ENCODE assay signal across 31 cellular contexts in genomic region chr1:151867321-151867720, GRCh38. TPM values are rescaled to one million over a fixed set of nuclear protein-coding genes. Genes with fewer than 3 reads are reported as not detected.
DNase-seq lines count a peak whose midpoint lies in the region; ATAC-seq and TF ChIP-seq lines count a peak whose summit lies in the region.
"Had no signal": no experiment of that assay in that cellular context is flagged by ENCODE, and none has a peak within 500 bp of the region (broad histone marks: within the 10 kb centered on the region; RNA-seq: fewer than 3 reads in every experiment).

No MANE protein-coding gene starts in this region.

- H3K36me3 ChIP-seq in mammary epithelial cell (ENCODE audit: insufficient read depth, low read length) (no peaks in the 10 kb centered on the region), tibial nerve (no peaks in the 10 kb centered on the region)
- H3K36me3 ChIP-seq: BLaER1, brain microvascular endothelial cell, esophagus muscularis mucosa, neural progenitor cell had no signal

- no peak overlapping the region for H3K4me2 ChIP-seq in mammary epithelial cell (ENCODE audit: insufficient read depth, low read depth, low read length)
- H3K4me2 ChIP-seq: BLaER1, neural progenitor cell had no signal

- ATAC-seq in activated CD8-positive, alpha-beta memory T cell treated with anti-CD3 and anti-CD28 coated beads, Interleukin-2, amount 10 ng/mL, durations not matched to agents 7 days and 5 days, result no peak
- ATAC-seq: sciatic nerve had no signal

- peak overlapping the region; percentile 86 for H3K27ac Mint-ChIP-seq in MCF 10A (ENCODE audit: low read depth, unreplicated experiment)
- H3K27ac Mint-ChIP-seq in activated CD8-positive, alpha-beta memory T cell treated with anti-CD3 and anti-CD28 coated beads, Interleukin-2, amount 10 ng/mL, durations not matched to agents 7 days and 5 days, result no peak overlapping the region
- H3K27ac Mint-ChIP-seq: neural progenitor cell, type B pancreatic cell had no signal

- H3K27ac ChIP-seq in mammary epithelial cell (ENCODE audit: insufficient read depth, low read depth, low read length), result no peak overlapping the region
- no peak overlapping the region for H3K27ac ChIP-seq in tibial nerve
- H3K27ac ChIP-seq: BLaER1, esophagus muscularis mucosa, neural progenitor cell had no signal

- H3K4me1 ChIP-seq in mammary epithelial cell (ENCODE audit: insufficient read depth, low read length) (peaks cover 16% of the 10 kb centered on the region), tibial nerve (peaks cover 0 to 8% (median 3%) of the 10 kb centered on the region in 4 donors)
- H3K4me1 ChIP-seq: BLaER1, Caco-2 had no signal

- no peak overlapping the region for H3K4me3 ChIP-seq in mammary epithelial cell (replicated peaks in 1 of 3; ENCODE audit: insufficient read depth in 1 of 3, low read depth in 2 of 3, low read length in 3 of 3)
- H3K4me3 ChIP-seq in fibroblast of the aortic adventitia (ENCODE audit: low read depth, low read length), result no peak overlapping the region
- H3K4me3 ChIP-seq in tibial nerve, result no peak overlapping the region
- H3K4me3 ChIP-seq: BLaER1, esophagus muscularis mucosa, lung, neural progenitor cell had no signal

- dilution Hi-C loops in mammary epithelial cell (cut with HindIII; ENCODE audit: low sequenced_read_pairs), result no loop called here

- 67% methylated on average over 2 of the region's 2 CpGs for WGBS in mammary epithelial cell (ENCODE audit: low coverage, missing lambda C conversion rate)
- 44 to 49% methylated on average over 2 of the region's 2 CpGs for WGBS in tibial nerve, 2 donors

- no peak for TF ChIP-seq POLR2A in tibial nerve (IDR thresholded peaks at IDR 0.05)

- H3K9me3 ChIP-seq in mammary epithelial cell (replicated peaks; ENCODE audit: insufficient read depth, low read length) (no peaks in the 10 kb centered on the region), tibial nerve (no peaks in the 10 kb centered on the region)
- H3K9me3 ChIP-seq: BLaER1, Caco-2, esophagus muscularis mucosa had no signal

- peaks cover 6% of the 10 kb centered on the region for H3K9me3 Mint-ChIP-seq in MCF 10A (ENCODE audit: unreplicated experiment)
- no peaks in the 10 kb centered on the region for H3K9me3 Mint-ChIP-seq in activated CD8-positive, alpha-beta memory T cell treated with anti-CD3 and anti-CD28 coated beads, Interleukin-2, amount 10 ng/mL, durations not matched to agents 7 days and 5 days (ENCODE audit: low read depth)
- H3K9me3 Mint-ChIP-seq: activated T-cell treated with anti-CD3 and anti-CD28 coated beads, Interleukin-2, amount 50 U/mL, for 24 hours; neural progenitor cell; type B pancreatic cell had no signal

- no peak overlapping the region for H3K9ac ChIP-seq in mammary epithelial cell (ENCODE audit: insufficient read depth, low read length)
- H3K9ac ChIP-seq: BLaER1, neural progenitor cell had no signal

- H3K27me3 Mint-ChIP-seq in MCF 10A (ENCODE audit: insufficient read depth, unreplicated experiment), result no peaks in the 10 kb centered on the region
- H3K27me3 Mint-ChIP-seq in activated CD8-positive, alpha-beta memory T cell treated with anti-CD3 and anti-CD28 coated beads, Interleukin-2, amount 10 ng/mL, durations not matched to agents 7 days and 5 days, result peaks cover 5% of the 10 kb centered on the region
- H3K27me3 Mint-ChIP-seq: activated T-cell treated with anti-CD3 and anti-CD28 coated beads, Interleukin-2, amount 50 U/mL, for 24 hours had no signal

- no peaks in the 10 kb centered on the region for H4K20me1 ChIP-seq in mammary epithelial cell (ENCODE audit: insufficient read depth, low read length)
- H4K20me1 ChIP-seq: BLaER1 had no signal

- TF ChIP-seq EP300 in tibial nerve (IDR thresholded peaks at IDR 0.05), result no peak

- BruUV-seq in MCF 10A (replicated peaks; lab: Mats Ljungman, UMichigan), result no TSS peak
- no TSS peak for BruUV-seq in mammary epithelial cell (replicated peaks; lab: Mats Ljungman, UMichigan)

- intact Hi-C loops in MCF 10A (cut with micrococcal nuclease), result no loop called here
- intact Hi-C loops in mammary epithelial cell (cut with micrococcal nuclease), result loop anchor here (1.0 to 2.0 kb wide), 2 partner anchors 19 to 41 kb away; no protein-coding TSS in a partner anchor

- no peaks in the 10 kb centered on the region for H3K36me3 Mint-ChIP-seq in MCF 10A (ENCODE audit: insufficient read depth, unreplicated experiment)
- no peaks in the 10 kb centered on the region for H3K36me3 Mint-ChIP-seq in activated CD8-positive, alpha-beta memory T cell treated with anti-CD3 and anti-CD28 coated beads, Interleukin-2, amount 10 ng/mL, durations not matched to agents 7 days and 5 days
- H3K36me3 Mint-ChIP-seq: neural progenitor cell, type B pancreatic cell had no signal

- peaks cover 21% of the 10 kb centered on the region for H3K4me1 Mint-ChIP-seq in MCF 10A (ENCODE audit: insufficient read depth, unreplicated experiment)
- peaks cover 2% of the 10 kb centered on the region for H3K4me1 Mint-ChIP-seq in activated CD8-positive, alpha-beta memory T cell treated with anti-CD3 and anti-CD28 coated beads, Interleukin-2, amount 10 ng/mL, durations not matched to agents 7 days and 5 days

- CTCF ChIA-PET in MCF 10A (lab: Yijun Ruan, JAX) (interaction anchor here (1.7 kb wide), 1 partner anchor 15 kb away, joined by 4 read pairs; no protein-coding TSS in a partner anchor), mammary epithelial cell (lab: Charles Lee; ENCODE audit: low non-redundant PET) (no interaction called here)
- CTCF ChIA-PET in activated CD8-positive, alpha-beta memory T cell treated with anti-CD3 and anti-CD28 coated beads, Interleukin-2, amount 10 ng/mL, durations not matched to agents 7 days and 5 days (lab: Charles Lee), result no interaction called here

- H3K79me2 ChIP-seq in mammary epithelial cell (ENCODE audit: insufficient read depth, low read length), result no peaks in the 10 kb centered on the region

- no peak overlapping the region for H2AFZ ChIP-seq in mammary epithelial cell (ENCODE audit: low read depth, low read length)
- H2AFZ ChIP-seq: neural progenitor cell had no signal

- no peaks in the 10 kb centered on the region for H3K27me3 ChIP-seq in mammary epithelial cell (ENCODE audit: insufficient read depth, low read length)
- peaks cover 0 to 4% of the 10 kb centered on the region in 2 donors for H3K27me3 ChIP-seq in tibial nerve
- H3K27me3 ChIP-seq: BLaER1, brain microvascular endothelial cell had no signal

- TF ChIP-seq CTCF in MCF 10A (IDR thresholded peaks at IDR 0.05; ENCODE audit: unreplicated experiment), result no peak
- TF ChIP-seq CTCF in mammary epithelial cell (conservative IDR thresholded peaks at IDR 0.05 in 1 of 2, IDR thresholded peaks at IDR 0.05 in 1 of 2; ENCODE audit: extremely low read depth in 1 of 2, insufficient read depth in 1 of 2, low read depth in 1 of 2, low read length in 2 of 2), result no peak
- TF ChIP-seq CTCF in fibroblast of the aortic adventitia (IDR thresholded peaks at IDR 0.05; ENCODE audit: insufficient read depth, low read length), result no peak
- TF ChIP-seq CTCF in tibial nerve (IDR thresholded peaks at IDR 0.05), result no peak

- H3K4me3 Mint-ChIP-seq in MCF 10A (ENCODE audit: unreplicated experiment), result peak overlapping the region; percentile 15
- H3K4me3 Mint-ChIP-seq in activated CD8-positive, alpha-beta memory T cell treated with anti-CD3 and anti-CD28 coated beads, Interleukin-2, amount 10 ng/mL, durations not matched to agents 7 days and 5 days, result no peak overlapping the region
- H3K4me3 Mint-ChIP-seq: activated T-cell treated with anti-CD3 and anti-CD28 coated beads, Interleukin-2, amount 50 U/mL, for 24 hours; neural progenitor cell; type B pancreatic cell had no signal

- POLR2A ChIA-PET in MCF 10A (lab: Yijun Ruan, JAX), result interaction anchor here (0.6 to 3.3 kb wide), 7 partner anchors 9 to 256 kb away, joined by 3 to 35 read pairs (median 5); partner anchors contain the start of gene THEM4

- in situ Hi-C loops in mammary epithelial cell (cut with MboI; ENCODE audit: low sequenced_read_pairs in 2 of 2) (no loop called here), ACHN (cut with HindIII; ENCODE audit: low pct_ligation_motif_present, low pct_unique_long_range_greater_than_20kb, low sequenced_read_pairs) (no loop called here)

- no peak for DNase-seq in MCF 10A (ENCODE audit: unreplicated experiment)
- no peak for DNase-seq in mammary epithelial cell
- DNase-seq in SKM-1 (lab: John Stamatoyannopoulos, UW; ENCODE audit: unreplicated experiment), result peak; percentile 36
- DNase-seq in fibroblast of the aortic adventitia (ENCODE audit: low read depth), result peak; percentile 57
- no peak for DNase-seq in tibial nerve (ENCODE audit: low spot score in 2 of 2)
- DNase-seq in ACHN, result no peak
- DNase-seq in NCI-H82 treated with DMSO at 0.1 percent for 48 hours (lab: John Stamatoyannopoulos, UW; ENCODE audit: unreplicated experiment), result no peak
- DNase-seq in activated CD8-positive, alpha-beta memory T cell treated with anti-CD3 and anti-CD28 coated beads, Interleukin-2, amount 10 ng/mL, durations not matched to agents 7 days and 5 days, result no peak
- DNase-seq: activated CD4-positive, alpha-beta T cell treated with anti-CD3 and anti-CD28 coated beads for 1 hour; activated naive CD4-positive, alpha-beta T cell treated with Interleukin-2 at 50 U/mL for 16 hours; activated T-cell treated with anti-CD3 and anti-CD28 coated beads, Interleukin-2, amount 50 U/mL, for 24 hours; Caco-2; DND-41; effector memory CD4-positive, alpha-beta T cell; kidney glomerular epithelial cell; NCI-H1105 treated with DMSO at 0.1 percent for 48 hours; NCI-H2029; NCI-H748 treated with DMSO at 0.1 percent for 48 hours; Right ventricle myocardium superior; T-helper 1 cell had no signal

RNA-seq across cellular contexts. Expression of gene THEM5, which starts 13.8 kb away (rescaled TPM):
- total RNA-seq in MCF 10A (2022) (not detected in 2 replicates), mammary epithelial cell (not detected), fibroblast of the aortic adventitia (ENCODE audit: low replicate concordance) (not detected in 2 replicates), tibial nerve (not detected)
- not detected for polyA plus RNA-seq in mammary epithelial cell
- not detected for polyA minus RNA-seq in mammary epithelial cell
- total RNA-seq in activated CD8-positive, alpha-beta memory T cell treated with anti-CD3 and anti-CD28 coated beads, Interleukin-2, amount 10 ng/mL, durations not matched to agents 7 days and 5 days, result not detected
- total RNA-seq: A673, Caco-2, esophagus muscularis mucosa, H1, LHCN-M2, lung, posterior vena cava, Right ventricle myocardium superior, sciatic nerve had no signal
- polyA plus RNA-seq: H1, lung had no signal

RNA-seq across cellular contexts. Expression of gene C2CD4D, which starts 27.7 kb away (rescaled TPM):
- total RNA-seq in MCF 10A (2022) (not detected in 2 replicates), mammary epithelial cell (under 1 TPM; 0.17 to 0.33 TPM), fibroblast of the aortic adventitia (ENCODE audit: low replicate concordance) (not detected in 2 replicates), tibial nerve (1 to 10 TPM in 2 of 4 donors, not detected in 2; 2.2 to 3.9 TPM)
- 0.19 TPM for polyA plus RNA-seq in mammary epithelial cell
- polyA minus RNA-seq in mammary epithelial cell, result not detected
- total RNA-seq in activated CD8-positive, alpha-beta memory T cell treated with anti-CD3 and anti-CD28 coated beads, Interleukin-2, amount 10 ng/mL, durations not matched to agents 7 days and 5 days, result under 1 TPM; 0.33 to 0.96 TPM
- total RNA-seq: A673, esophagus muscularis mucosa, LHCN-M2, posterior vena cava, Right ventricle myocardium superior had no signal

RNA-seq across cellular contexts. Expression of gene RORC, which starts 35.7 kb away (rescaled TPM):
- total RNA-seq in MCF 10A (2022), result 0.40 and 0.81 TPM in 2 replicates
- total RNA-seq in mammary epithelial cell, result under 1 TPM in 1 of 2 donors, not detected in 1; 0.33 TPM
- 0.09 TPM for polyA plus RNA-seq in mammary epithelial cell
- polyA minus RNA-seq in mammary epithelial cell, result 0.26 TPM
- total RNA-seq in fibroblast of the aortic adventitia (ENCODE audit: low replicate concordance), result not detected in 2 replicates
- total RNA-seq in tibial nerve, result under 1 TPM in 2 of 4 donors, not detected in 2; 0.21 to 0.90 TPM
- 1 to 10 TPM in 1 of 2 experiments, under 1 TPM in 1; 0.30 to 1.3 TPM for total RNA-seq in activated CD8-positive, alpha-beta memory T cell treated with anti-CD3 and anti-CD28 coated beads, Interleukin-2, amount 10 ng/mL, durations not matched to agents 7 days and 5 days
- total RNA-seq: A673, Caco-2, LHCN-M2, posterior vena cava had no signal

RNA-seq across cellular contexts. Expression of gene THEM4, which starts 42.0 kb away (rescaled TPM):
- total RNA-seq in MCF 10A (2022) (27.5 and 29.1 TPM in 2 replicates), mammary epithelial cell (10 to 100 TPM; 15.3 to 18.8 TPM), fibroblast of the aortic adventitia (ENCODE audit: low replicate concordance) (6.3 and 18.3 TPM in 2 replicates), tibial nerve (10 to 100 TPM; 17.7 to 48.6 (median 32.3) TPM)
- 16.2 TPM for polyA plus RNA-seq in mammary epithelial cell
- polyA minus RNA-seq in mammary epithelial cell, result 10.7 TPM
- total RNA-seq in activated CD8-positive, alpha-beta memory T cell treated with anti-CD3 and anti-CD28 coated beads, Interleukin-2, amount 10 ng/mL, durations not matched to agents 7 days and 5 days, result 10 to 100 TPM; 19.1 to 20.9 TPM

Comparison
In these comparisons a context has a peak if more than half of its experiments do, and no peak if none do; other contexts are left out.
1. DNase-seq: peak in SKM-1 (single experiment) and fibroblast of the aortic adventitia (single experiment); none in MCF 10A (single experiment), mammary epithelial cell (single experiment), tibial nerve (0 of 2), ACHN (single experiment), NCI-H82 treated with DMSO at 0.1 percent for 48 hours (single experiment) and activated CD8-positive, alpha-beta memory T cell treated with anti-CD3 and anti-CD28 coated beads, Interleukin-2, amount 10 ng/mL, durations not matched to agents 7 days and 5 days (single experiment).